Comparison of ENCODE assay signal across 8 cellular contexts in the genomic region with DNA sequence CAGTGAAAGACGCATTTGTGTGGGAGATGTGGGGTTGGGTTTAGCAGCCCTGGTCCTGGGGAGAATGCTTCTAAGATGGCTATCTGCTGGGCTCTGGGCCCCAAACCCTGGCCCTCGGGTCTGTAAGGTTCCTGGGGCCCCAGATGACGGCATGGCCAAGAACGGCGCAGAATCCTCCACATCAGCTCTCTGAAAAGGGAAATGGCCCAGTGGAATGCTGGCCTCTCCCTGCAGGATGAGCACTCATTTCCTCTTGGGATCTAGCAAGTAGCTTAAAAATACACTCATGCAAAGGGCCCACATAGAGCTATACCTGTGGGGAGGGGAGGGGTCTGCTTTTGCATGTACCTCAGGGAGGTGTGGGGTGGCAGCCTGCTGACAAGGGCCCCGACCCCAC. TPM values are rescaled to one million over a fixed set of nuclear protein-coding genes. Genes with fewer than 3 reads are reported as not detected.
DNase-seq lines count a peak whose midpoint lies in the region; ATAC-seq and TF ChIP-seq lines count a peak whose summit lies in the region.

No MANE protein-coding gene starts in this region.

- DNase-seq in HL-60 (ENCODE audit: low read depth in 1 of 2, low spot score in 1 of 2) = no peak
- DNase-seq in activated naive CD8-positive, alpha-beta T cell treated with anti-CD3 and anti-CD28 coated beads, Interleukin-2, amount 10 ng/mL, durations not matched to agents 7 days and 5 days = no peak
- DNase-seq in stimulated activated naive CD4-positive, alpha-beta T cell treated with Interleukin-2 at 50 U/mL for 16 hours (lab: John Stamatoyannopoulos, UW) = no peak
- no peak for DNase-seq in HAP-1 (ENCODE audit: low spot score in 2 of 2)

- POLR2A ChIA-PET in activated naive CD8-positive, alpha-beta T cell treated with anti-CD3 and anti-CD28 coated beads, Interleukin-2, amount 10 ng/mL, durations not matched to agents 7 days and 5 days (lab: Charles Lee) = no interaction called here

- H3K4me3 ChIP-seq in HL-60 (replicated peaks; ENCODE audit: insufficient read depth, low read length) = no peak overlapping the region
- peak overlapping the region; percentile 20 for H3K4me3 ChIP-seq in iPS-18a (ENCODE audit: low read length)
- no peak overlapping the region for H3K4me3 ChIP-seq in HAP-1

- no peak for ATAC-seq in activated naive CD8-positive, alpha-beta T cell treated with anti-CD3 and anti-CD28 coated beads, Interleukin-2, amount 10 ng/mL, durations not matched to agents 7 days and 5 days (ENCODE audit: low read depth)
- ATAC-seq in stimulated activated memory B cell treated with anti-CD40 and anti-IgM and Interleukin-4, amounts not matched to agents 10 μg/mL and 1 μg/mL and 100 μg/mL, for 72 hours = no peak
- ATAC-seq in GM19035 (IDR thresholded peaks at IDR 0.05; ENCODE audit: unreplicated experiment) = no peak
- no peak for ATAC-seq in GM21423 (IDR thresholded peaks at IDR 0.05; ENCODE audit: unreplicated experiment)

- no peaks in the 10 kb centered on the region for H3K27me3 ChIP-seq in HL-60 (ENCODE audit: insufficient read depth, poor library complexity, severe bottlenecking)
- no peaks in the 10 kb centered on the region for H3K27me3 ChIP-seq in iPS-18a (ENCODE audit: control insufficient read depth, insufficient read depth, low read length)
- H3K27me3 ChIP-seq in HAP-1 (ENCODE audit: low read depth) = no peaks in the 10 kb centered on the region

- no peaks in the 10 kb centered on the region for H3K36me3 Mint-ChIP-seq in activated naive CD8-positive, alpha-beta T cell treated with anti-CD3 and anti-CD28 coated beads, Interleukin-2, amount 10 ng/mL, durations not matched to agents 7 days and 5 days
- H3K36me3 Mint-ChIP-seq in stimulated activated memory B cell treated with anti-CD40 and anti-IgM and Interleukin-4, amounts not matched to agents 10 μg/mL and 1 μg/mL and 100 μg/mL, for 72 hours = no peaks in the 10 kb centered on the region

- H3K36me3 ChIP-seq in iPS-18a (ENCODE audit: control insufficient read depth, low read depth, low read length) (no peaks in the 10 kb centered on the region), HAP-1 (replicated peaks) (no peaks in the 10 kb centered on the region)

- in situ Hi-C loops in HAP-1 (cut with MboI; ENCODE audit: low sequenced_read_pairs) = no loop called here

- peaks cover 4% of the 10 kb centered on the region for H3K4me1 Mint-ChIP-seq in activated naive CD8-positive, alpha-beta T cell treated with anti-CD3 and anti-CD28 coated beads, Interleukin-2, amount 10 ng/mL, durations not matched to agents 7 days and 5 days
- peaks cover 22% of the 10 kb centered on the region for H3K4me1 Mint-ChIP-seq in stimulated activated memory B cell treated with anti-CD40 and anti-IgM and Interleukin-4, amounts not matched to agents 10 μg/mL and 1 μg/mL and 100 μg/mL, for 72 hours

- peak overlapping the region; percentile 26 for H3K9ac ChIP-seq in iPS-18a (ENCODE audit: low read length)

- H3K9me3 ChIP-seq in iPS-18a (ENCODE audit: control insufficient read depth, low read depth, low read length) = no peaks in the 10 kb centered on the region
- no peaks in the 10 kb centered on the region for H3K9me3 ChIP-seq in HAP-1

- no peaks in the 10 kb centered on the region for H3K9me3 Mint-ChIP-seq in activated naive CD8-positive, alpha-beta T cell treated with anti-CD3 and anti-CD28 coated beads, Interleukin-2, amount 10 ng/mL, durations not matched to agents 7 days and 5 days
- H3K9me3 Mint-ChIP-seq in stimulated activated memory B cell treated with anti-CD40 and anti-IgM and Interleukin-4, amounts not matched to agents 10 μg/mL and 1 μg/mL and 100 μg/mL, for 72 hours = no peaks in the 10 kb centered on the region

- peak overlapping the region; percentile 74 for H3K4me3 Mint-ChIP-seq in activated naive CD8-positive, alpha-beta T cell treated with anti-CD3 and anti-CD28 coated beads, Interleukin-2, amount 10 ng/mL, durations not matched to agents 7 days and 5 days
- H3K4me3 Mint-ChIP-seq in stimulated activated memory B cell treated with anti-CD40 and anti-IgM and Interleukin-4, amounts not matched to agents 10 μg/mL and 1 μg/mL and 100 μg/mL, for 72 hours = peak overlapping the region; percentile 66

- H3K27me3 Mint-ChIP-seq in activated naive CD8-positive, alpha-beta T cell treated with anti-CD3 and anti-CD28 coated beads, Interleukin-2, amount 10 ng/mL, durations not matched to agents 7 days and 5 days = peaks cover 3% of the 10 kb centered on the region
- peaks cover 13% of the 10 kb centered on the region for H3K27me3 Mint-ChIP-seq in stimulated activated memory B cell treated with anti-CD40 and anti-IgM and Interleukin-4, amounts not matched to agents 10 μg/mL and 1 μg/mL and 100 μg/mL, for 72 hours

- no peak for TF ChIP-seq CTCF in HL-60 (IDR thresholded peaks at IDR 0.05; ENCODE audit: insufficient read depth, low read length)

- H3K4me1 ChIP-seq in iPS-18a (ENCODE audit: control insufficient read depth, low read depth, low read length) (peaks cover 30% of the 10 kb centered on the region), HAP-1 (peaks cover 10% of the 10 kb centered on the region)

- no peak overlapping the region for H3K27ac Mint-ChIP-seq in activated naive CD8-positive, alpha-beta T cell treated with anti-CD3 and anti-CD28 coated beads, Interleukin-2, amount 10 ng/mL, durations not matched to agents 7 days and 5 days
- H3K27ac Mint-ChIP-seq in stimulated activated memory B cell treated with anti-CD40 and anti-IgM and Interleukin-4, amounts not matched to agents 10 μg/mL and 1 μg/mL and 100 μg/mL, for 72 hours = peak overlapping the region; percentile 81

- H3K27ac ChIP-seq in HL-60 (replicated peaks) (peak overlapping the region; percentile 96), iPS-18a (ENCODE audit: low read length) (no peak overlapping the region)

RNA-seq across cellular contexts. Expression of gene LINC01488, which starts 37.5 kb away (rescaled TPM):
- not detected for total RNA-seq in activated naive CD8-positive, alpha-beta T cell treated with anti-CD3 and anti-CD28 coated beads, Interleukin-2, amount 10 ng/mL, durations not matched to agents 7 days and 5 days
